Comparison of ENCODE assay signal across 15 cellular contexts in the genomic region with DNA sequence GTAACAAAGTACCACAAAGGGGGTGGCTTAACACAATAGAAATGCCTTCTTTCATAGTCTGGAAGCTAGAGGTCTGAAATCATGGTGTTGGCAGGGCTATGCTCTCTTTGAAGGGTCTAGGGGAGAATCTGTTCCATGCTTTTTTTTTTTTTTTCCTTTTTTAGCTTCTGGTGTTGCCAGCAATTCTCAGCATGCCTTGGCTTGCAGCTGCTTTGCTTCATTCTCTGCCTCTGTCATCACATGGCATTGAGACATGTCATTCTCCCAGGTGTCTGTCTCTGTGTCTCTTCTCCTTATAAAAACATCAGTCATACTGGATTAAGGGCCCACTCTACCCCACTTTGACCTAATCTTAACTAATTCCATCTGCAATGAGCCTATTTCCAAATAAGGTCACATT.
A peak's percentile ranks its signal among the peaks of the same experiment; 100 is the strongest.
DNase-seq lines count a peak whose midpoint lies in the region; ATAC-seq and TF ChIP-seq lines count a peak whose summit lies in the region.
"Had no signal": no experiment of that assay in that cellular context is flagged by ENCODE, and none has a peak within 500 bp of the region (broad histone marks: within the 10 kb centered on the region; RNA-seq: fewer than 3 reads in every experiment).

No MANE protein-coding gene starts in this region.

- no peaks in the 10 kb centered on the region for H3K79me1 ChIP-seq in neuronal stem cell (ENCODE audit: low read depth, low read length)

- H3K27ac Mint-ChIP-seq in Caco-2 (ENCODE audit: unreplicated experiment), result no peak overlapping the region
- H3K27ac Mint-ChIP-seq in natural killer cell treated with Interleukin-12 subunit alpha and Interleukin-12 subunit beta and Interleukin-15 and Interleukin-18, amount 100 ng/mL, for 72 hours, result no peak overlapping the region
- H3K27ac Mint-ChIP-seq: activated CD4-positive, alpha-beta memory T cell treated with anti-CD3 and anti-CD28 coated beads for 36 hours; activated T-helper 2 cell treated with anti-CD3 and anti-CD28 coated beads, Interferon-gamma antibody, Interleukin-2, Interleukin-4, amounts not matched to agents 10 μg/mL and 5 μg/mL and 100 μg/mL, durations not matched to agents 14 hours and 24 hours and 36 hours; stimulated activated naive CD8-positive, alpha-beta T cell treated with anti-CD3 and anti-CD28 coated beads, Interleukin-15, Interleukin-2, amounts not matched to agents 100 ng/mL and 50 ng/mL, for 24 hours had no signal

- no peak overlapping the region for H4K8ac ChIP-seq in neuronal stem cell (ENCODE audit: low read depth, low read length)

- H2BK120ac ChIP-seq in neuronal stem cell (ENCODE audit: low read depth, low read length), result no peak overlapping the region

- no peak overlapping the region for H3K4ac ChIP-seq in neuronal stem cell (ENCODE audit: low read length)

- H3K27me3 Mint-ChIP-seq in Caco-2 (ENCODE audit: insufficient read depth, unreplicated experiment), result no peaks in the 10 kb centered on the region
- peaks cover 5 to 6% of the 10 kb centered on the region in 2 donors for H3K27me3 Mint-ChIP-seq in natural killer cell treated with Interleukin-12 subunit alpha and Interleukin-12 subunit beta and Interleukin-15 and Interleukin-18, amount 100 ng/mL, for 72 hours

- no peak overlapping the region for H3K4me2 ChIP-seq in neuronal stem cell (ENCODE audit: insufficient read depth, low read length, poor library complexity, severe bottlenecking)
- H3K4me2 ChIP-seq: BLaER1 treated with 17β-estradiol and CSF1 and Interleukin-3, amounts not matched to agents 10 nM and 100 nM had no signal

- H3K4me1 ChIP-seq in neuronal stem cell (ENCODE audit: control insufficient read depth in 2 of 2, insufficient read depth in 1 of 2, low read depth in 1 of 2, low read length in 2 of 2) (peaks cover 0 to 6% of the 10 kb centered on the region in 2 donors), ascending aorta (no peaks in the 10 kb centered on the region), Caco-2 (0 out of 2 replicates have a peak, but pooled peaks cover 4% of the 10 kb centered on the region)

- peaks cover 9% of the 10 kb centered on the region for H3K4me1 Mint-ChIP-seq in Caco-2 (ENCODE audit: low read depth, unreplicated experiment)
- no peaks in the 10 kb centered on the region for H3K4me1 Mint-ChIP-seq in natural killer cell treated with Interleukin-12 subunit alpha and Interleukin-12 subunit beta and Interleukin-15 and Interleukin-18, amount 100 ng/mL, for 72 hours (ENCODE audit: low read depth in 2 of 2)

- peak; percentile 84 for ATAC-seq in Right ventricle myocardium superior (ENCODE audit: poor library complexity)
- no peak for ATAC-seq in natural killer cell treated with Interleukin-12 subunit alpha and Interleukin-12 subunit beta and Interleukin-15 and Interleukin-18, amount 100 ng/mL, for 72 hours
- ATAC-seq: HCT116 had no signal

- H3K9me3 ChIP-seq in neuronal stem cell (replicated peaks in 1 of 2; ENCODE audit: control insufficient read depth in 2 of 2, insufficient read depth in 1 of 2, low read depth in 1 of 2, low read length in 2 of 2) (no peaks in the 10 kb centered on the region), ascending aorta (no peaks in the 10 kb centered on the region), Caco-2 (no peaks in the 10 kb centered on the region)
- H3K9me3 ChIP-seq: BLaER1 treated with 17β-estradiol and CSF1 and Interleukin-3, amounts not matched to agents 10 nM and 100 nM had no signal

- H3K27me3 ChIP-seq in neuronal stem cell (ENCODE audit: control insufficient read depth in 3 of 3, insufficient read depth in 3 of 3, low read depth in 1 of 3, low read length in 3 of 3) (no peaks in the 10 kb centered on the region), ascending aorta (no peaks in the 10 kb centered on the region), Caco-2 (replicated peaks; ENCODE audit: control insufficient read depth, insufficient read depth, low read length) (no peaks in the 10 kb centered on the region)
- H3K27me3 ChIP-seq: BLaER1 treated with 17β-estradiol and CSF1 and Interleukin-3, amounts not matched to agents 10 nM and 100 nM had no signal

- H4K91ac ChIP-seq in neuronal stem cell (ENCODE audit: low read depth, low read length, poor library complexity), result no peak overlapping the region

- H3K18ac ChIP-seq in neuronal stem cell (ENCODE audit: low read length), result no peak overlapping the region

- CTCF ChIA-PET in RWPE1 (lab: Yijun Ruan, JAX), result interaction anchor here (0.6 kb wide), 1 partner anchor 52 kb away, joined by 3 read pairs; no protein-coding TSS in a partner anchor
- CTCF ChIA-PET in Caco-2 (lab: Charles Lee), result interaction anchor here (0.6 to 0.7 kb wide), 2 partner anchors 51 to 1150 kb away, joined by 3 read pairs; no protein-coding TSS in a partner anchor

- intact Hi-C loops in Right ventricle myocardium superior (cut with DNase I) (no loop called here), ascending aorta (cut with DNase I) (no loop called here), Caco-2 (cut with micrococcal nuclease; ENCODE audit: unreplicated experiment) (no loop called here)

- H3K36me3 Mint-ChIP-seq in Caco-2 (ENCODE audit: insufficient read depth, unreplicated experiment), result no peaks in the 10 kb centered on the region
- no peaks in the 10 kb centered on the region for H3K36me3 Mint-ChIP-seq in natural killer cell treated with Interleukin-12 subunit alpha and Interleukin-12 subunit beta and Interleukin-15 and Interleukin-18, amount 100 ng/mL, for 72 hours
- H3K36me3 Mint-ChIP-seq: activated CD4-positive, alpha-beta memory T cell treated with anti-CD3 and anti-CD28 coated beads for 36 hours had no signal

- H3K36me3 ChIP-seq in neuronal stem cell (replicated peaks in 1 of 2; ENCODE audit: control insufficient read depth in 2 of 2, insufficient read depth in 2 of 2, low read length in 2 of 2), result no peaks in the 10 kb centered on the region
- H3K36me3 ChIP-seq in ascending aorta, result no peaks in the 10 kb centered on the region
- H3K36me3 ChIP-seq in Caco-2 (ENCODE audit: control insufficient read depth, insufficient read depth, low read length), result no peaks in the 10 kb centered on the region
- H3K36me3 ChIP-seq: BLaER1 treated with 17β-estradiol and CSF1 and Interleukin-3, amounts not matched to agents 10 nM and 100 nM had no signal

- no peak overlapping the region for H2AK5ac ChIP-seq in neuronal stem cell (ENCODE audit: low read depth, low read length)

- H3K14ac ChIP-seq in neuronal stem cell (ENCODE audit: low read length), result no peak overlapping the region

- POLR2A ChIA-PET in RWPE1 (lab: Yijun Ruan, JAX; ENCODE audit: low non-redundant PET), result no interaction called here
- POLR2A ChIA-PET in Caco-2 (lab: Charles Lee), result no interaction called here

- H2BK15ac ChIP-seq in neuronal stem cell (ENCODE audit: low read length), result no peak overlapping the region

- no peak overlapping the region for H3K4me3 Mint-ChIP-seq in Caco-2 (ENCODE audit: unreplicated experiment)
- H3K4me3 Mint-ChIP-seq in natural killer cell treated with Interleukin-12 subunit alpha and Interleukin-12 subunit beta and Interleukin-15 and Interleukin-18, amount 100 ng/mL, for 72 hours, result no peak overlapping the region
- H3K4me3 Mint-ChIP-seq: activated CD4-positive, alpha-beta memory T cell treated with anti-CD3 and anti-CD28 coated beads for 36 hours; stimulated activated naive CD8-positive, alpha-beta T cell treated with anti-CD3 and anti-CD28 coated beads, Interleukin-15, Interleukin-2, amounts not matched to agents 100 ng/mL and 50 ng/mL, for 24 hours had no signal

- no peak overlapping the region for H3K23ac ChIP-seq in neuronal stem cell (ENCODE audit: low read depth, low read length, poor library complexity)

- H3K9ac ChIP-seq in neuronal stem cell (ENCODE audit: low read depth, low read length, poor library complexity), result no peak overlapping the region
- H3K9ac ChIP-seq: BLaER1 treated with 17β-estradiol and CSF1 and Interleukin-3, amounts not matched to agents 10 nM and 100 nM had no signal

- peak overlapping the region; percentile 38 for H2AFZ ChIP-seq in neuronal stem cell (ENCODE audit: low read length)

- H2BK12ac ChIP-seq in neuronal stem cell (ENCODE audit: low read length), result no peak overlapping the region

- H3K4me3 ChIP-seq in neuronal stem cell (ENCODE audit: low read length in 2 of 2) (no peak overlapping the region), ascending aorta (no peak overlapping the region), Caco-2 (ENCODE audit: low read depth, low read length) (no peak overlapping the region)
- H3K4me3 ChIP-seq: BLaER1 treated with 17β-estradiol and CSF1 and Interleukin-3, amounts not matched to agents 10 nM and 100 nM had no signal

- DNase-seq in HK-2 (ENCODE audit: unreplicated experiment), result peak; percentile 22
- peak; percentile 50 for DNase-seq in RWPE1 (ENCODE audit: low spot score)
- peak; percentile 43 for DNase-seq in Right ventricle myocardium superior
- no peak for DNase-seq in neuronal stem cell (ENCODE audit: low spot score)
- no peak for DNase-seq in ascending aorta (ENCODE audit: low spot score in 2 of 2)
- no peak for DNase-seq in Caco-2
- DNase-seq in stimulated activated naive CD4-positive, alpha-beta T cell (lab: John Stamatoyannopoulos, UW), result no peak
- no peak for DNase-seq in natural killer cell treated with Interleukin-12 subunit alpha and Interleukin-12 subunit beta and Interleukin-15 and Interleukin-18, amount 100 ng/mL, for 72 hours (ENCODE audit: low spot score)
- DNase-seq: activated CD4-positive, alpha-beta memory T cell treated with anti-CD3 and anti-CD28 coated beads for 36 hours; NCI-H510A treated with DMSO at 0.1 percent for 48 hours; stimulated activated CD4-positive, alpha-beta T cell treated with anti-CD3 and anti-CD28 coated beads, Interleukin-4, amount 100 ng/mL, for 4 hours had no signal

- no peaks in the 10 kb centered on the region for H3K9me3 Mint-ChIP-seq in Caco-2 (ENCODE audit: unreplicated experiment)
- peaks cover 7% of the 10 kb centered on the region for H3K9me3 Mint-ChIP-seq in natural killer cell treated with Interleukin-12 subunit alpha and Interleukin-12 subunit beta and Interleukin-15 and Interleukin-18, amount 100 ng/mL, for 72 hours
- H3K9me3 Mint-ChIP-seq: activated CD4-positive, alpha-beta memory T cell treated with anti-CD3 and anti-CD28 coated beads for 36 hours; activated T-helper 2 cell treated with anti-CD3 and anti-CD28 coated beads, Interferon-gamma antibody, Interleukin-2, Interleukin-4, amounts not matched to agents 10 μg/mL and 5 μg/mL and 100 μg/mL, durations not matched to agents 14 hours and 24 hours and 36 hours had no signal

- no peak for TF ChIP-seq CTCF in RWPE1 (conservative IDR thresholded peaks at IDR 0.05; ENCODE audit: low read depth)
- TF ChIP-seq CTCF in ascending aorta (IDR thresholded peaks at IDR 0.05), result no peak
- TF ChIP-seq CTCF in Caco-2 (IDR thresholded peaks at IDR 0.05; ENCODE audit: insufficient read depth in 1 of 2, low read depth in 1 of 2, low read length in 1 of 2, severe bottlenecking in 1 of 2, unreplicated experiment in 1 of 2), result no peak

- H2BK5ac ChIP-seq in neuronal stem cell (ENCODE audit: low read length), result no peak overlapping the region

- BruUV-seq in Caco-2 (replicated peaks; lab: Mats Ljungman, UMichigan), result no TSS peak

- H3K27ac ChIP-seq in RWPE1 (peak overlapping the region; percentile 97), neuronal stem cell (replicated peaks; ENCODE audit: low read length) (no peak overlapping the region), ascending aorta (no peak overlapping the region)
- H3K27ac ChIP-seq: BLaER1 treated with 17β-estradiol and CSF1 and Interleukin-3, amounts not matched to agents 10 nM and 100 nM had no signal

Comparison
In these comparisons a context has a peak if more than half of its experiments do, and no peak if none do; other contexts are left out.
1. DNase-seq: peak in HK-2 (single experiment), RWPE1 (single experiment) and Right ventricle myocardium superior (single experiment); none in neuronal stem cell (single experiment), ascending aorta (0 of 2), Caco-2 (0 of 2), stimulated activated naive CD4-positive, alpha-beta T cell (0 of 6) and natural killer cell treated with Interleukin-12 subunit alpha and Interleukin-12 subunit beta and Interleukin-15 and Interleukin-18, amount 100 ng/mL, for 72 hours (single experiment).